Comparison of ENCODE assay signal across 8 cellular contexts in the genomic region with DNA sequence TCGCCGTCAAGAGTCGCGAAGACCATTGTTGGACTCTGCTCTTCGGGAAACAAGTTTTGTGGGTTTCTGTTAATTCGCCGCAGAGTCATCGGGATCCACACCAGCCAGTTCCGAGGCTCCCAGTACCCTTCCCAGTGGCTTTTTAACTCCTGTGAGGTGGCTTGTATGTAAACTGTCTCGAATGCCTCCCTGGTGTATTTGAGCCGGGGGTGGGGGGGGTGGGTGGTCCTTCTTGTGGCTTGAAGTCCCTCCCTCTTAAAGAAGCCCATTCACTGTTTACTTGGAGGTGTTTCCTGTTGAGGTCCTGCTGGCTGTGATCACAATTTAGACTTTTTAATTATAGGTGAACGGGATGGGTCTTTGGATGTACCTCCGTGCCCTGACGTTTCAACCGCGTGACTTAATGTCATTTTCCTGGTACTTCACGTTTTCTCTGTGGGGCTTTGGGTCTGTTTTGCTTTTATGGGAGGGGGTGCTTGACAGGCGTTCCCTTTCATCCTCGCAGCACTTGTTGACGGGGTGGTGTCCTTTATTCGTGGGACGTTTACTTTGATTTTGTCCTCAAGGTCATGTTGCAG. TPM values are rescaled to one million over a fixed set of nuclear protein-coding genes. Genes with fewer than 3 reads are reported as not detected.
DNase-seq lines count a peak whose midpoint lies in the region; ATAC-seq and TF ChIP-seq lines count a peak whose summit lies in the region.

No MANE protein-coding gene starts in this region.

- no peaks in the 10 kb centered on the region for H3K27me3 ChIP-seq in breast epithelium
- no peaks in the 10 kb centered on the region for H3K27me3 ChIP-seq in lung (ENCODE audit: control insufficient read depth, insufficient read depth)

- TF ChIP-seq POLR2A in breast epithelium (IDR thresholded peaks at IDR 0.05) = no peak

- TF ChIP-seq CTCF in breast epithelium (IDR thresholded peaks at IDR 0.05) (no peak), lung (IDR thresholded peaks at IDR 0.05; ENCODE audit: control extremely low read depth, extremely low read depth) (no peak)

- H3K36me3 ChIP-seq in breast epithelium (no peaks in the 10 kb centered on the region), lung (ENCODE audit: control insufficient read depth in 2 of 2, insufficient read depth in 2 of 2, low read length in 2 of 2) (no peaks in the 10 kb centered on the region), urinary bladder (ENCODE audit: insufficient read depth) (no peaks in the 10 kb centered on the region)

- H3K4me1 ChIP-seq in breast epithelium (peaks cover 3 to 19% of the 10 kb centered on the region in 2 donors), lung (ENCODE audit: control insufficient read depth in 2 of 2, insufficient read depth in 2 of 2, low read length in 2 of 2) (peaks cover 5 to 11% of the 10 kb centered on the region in 2 donors), urinary bladder (ENCODE audit: insufficient read depth) (peaks cover 1% of the 10 kb centered on the region)

- intact Hi-C loops in breast epithelium (cut with DNase I; ENCODE audit: low total_unique reads) = no loop called here

- H3K4me3 ChIP-seq in breast epithelium (peak overlapping the region; percentile 89 to 92 (median 90)), lung (peak overlapping the region; percentile 84), urinary bladder (ENCODE audit: low read depth, low read length) (peak overlapping the region; percentile 99)

- H3K27ac ChIP-seq in breast epithelium (peak overlapping the region; percentile 99), lung (ENCODE audit: low read depth in 1 of 2, low read length in 1 of 2) (peak overlapping the region; percentile 99), urinary bladder (ENCODE audit: low read depth) (peak overlapping the region; percentile 90)

- whole genome bisulfite sequencing in lung, 2 donors = 0 to 1% methylated on average over 22 of the region's 22 CpGs
- under 1% methylated on average over 22 of the region's 22 CpGs for WGBS in urinary bladder

- ATAC-seq in lung (ENCODE audit: insufficient read depth, low FRiP score) (no peak), GM21529 (IDR thresholded peaks at IDR 0.05; ENCODE audit: unreplicated experiment) (no peak)

- DNase-seq in NCI-H1436 (lab: John Stamatoyannopoulos, UW) = peak; percentile 27
- DNase-seq in NCI-H1436 treated with DMSO at 0.1 percent for 48 hours (lab: John Stamatoyannopoulos, UW) = no peak
- peak; percentile 49 for DNase-seq in NCI-H2227 (lab: John Stamatoyannopoulos, UW; ENCODE audit: unreplicated experiment)
- no peak for DNase-seq in breast epithelium (ENCODE audit: low spot score in 2 of 2)
- no peak for DNase-seq in lung (ENCODE audit: low spot score)
- DNase-seq in T-helper 9 cell = no peak

- H3K9me3 ChIP-seq in breast epithelium (no peaks in the 10 kb centered on the region), lung (ENCODE audit: control insufficient read depth in 2 of 2, insufficient read depth in 1 of 2, low read length in 1 of 2) (no peaks in the 10 kb centered on the region)

RNA-seq across cellular contexts. Expression of a gene that starts 0.8 kb away (rescaled TPM):
- total RNA-seq in breast epithelium = 100 to 1,000 TPM; 113 to 227 (median 183) TPM
- total RNA-seq in lung = 100 to 1,000 TPM in 1 of 2 donors, 10 to 100 TPM in 1; 87.4 to 217 TPM
- polyA plus RNA-seq in lung = 10 to 100 TPM; 28.5 to 34.0 TPM
- 288 TPM for total RNA-seq in urinary bladder
- 46.8 TPM for polyA plus RNA-seq in urinary bladder

Comparison
In these comparisons a context has a peak if more than half of its experiments do, and no peak if none do; other contexts are left out.
1. DNase-seq: peak in NCI-H1436 (single experiment) and NCI-H2227 (single experiment); none in NCI-H1436 treated with DMSO at 0.1 percent for 48 hours (single experiment), breast epithelium (0 of 2), lung (single experiment) and T-helper 9 cell (single experiment).
2. Peak in every context shown above with its lines, with median percentiles within 50 percentile points of each other: H3K27ac ChIP-seq and H3K4me3 ChIP-seq.